17 cellular contexts compared by ENCODE assay signal in the genomic region with DNA sequence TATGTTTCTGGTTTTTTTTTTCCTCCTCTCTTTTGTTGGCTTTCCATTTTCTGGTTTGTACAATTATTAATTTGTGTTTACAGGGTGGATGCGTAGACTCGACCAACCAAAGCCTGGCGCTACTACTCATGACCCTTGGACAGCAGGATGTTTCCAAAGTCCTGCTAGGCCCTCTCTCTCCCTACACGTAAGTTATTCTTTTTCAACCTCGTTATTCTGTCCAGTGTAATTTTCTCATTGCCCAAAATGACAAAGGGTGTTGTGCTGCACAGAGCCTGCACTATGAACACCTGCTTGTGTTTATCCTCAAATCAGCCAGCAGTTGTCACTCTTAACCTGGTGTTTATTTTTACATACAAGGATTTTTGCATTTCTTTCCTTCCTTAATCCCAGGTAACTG. TPM values are rescaled to one million over a fixed set of nuclear protein-coding genes. Genes with fewer than 3 reads are reported as not detected.
A peak's percentile ranks its signal among the peaks of the same experiment; 100 is the strongest.
DNase-seq lines count a peak whose midpoint lies in the region; ATAC-seq and TF ChIP-seq lines count a peak whose summit lies in the region.
"Had no signal": no experiment of that assay in that cellular context is flagged by ENCODE, and none has a peak within 500 bp of the region (broad histone marks: within the 10 kb centered on the region; RNA-seq: fewer than 3 reads in every experiment).

No MANE protein-coding gene starts in this region.

- H3K27me3 ChIP-seq in MM.1S (replicated peaks; ENCODE audit: insufficient read depth, low read length) (no peaks in the 10 kb centered on the region), neutrophil (no peaks in the 10 kb centered on the region)
- H3K27me3 ChIP-seq: gastroesophageal sphincter had no signal

- H3K36me3 ChIP-seq in MM.1S (replicated peaks; ENCODE audit: insufficient read depth, low read length): peaks cover 12% of the 10 kb centered on the region; the same call in 1 of the 2 replicates
- no peaks in the 10 kb centered on the region for H3K36me3 ChIP-seq in neutrophil

- H3F3A ChIP-seq in MM.1S (ENCODE audit: insufficient read depth, low read length): no peaks in the 10 kb centered on the region

- H3K27ac Mint-ChIP-seq in activated T-helper 17 cell treated with anti-CD3 and anti-CD28 coated beads, Interleukin-2, amount 50 U/mL, for 72 hours: no peak overlapping the region
- no peak overlapping the region for H3K27ac Mint-ChIP-seq in stimulated activated memory B cell treated with anti-CD40 and anti-IgM and Interleukin-4, amounts not matched to agents 10 μg/mL and 1 μg/mL and 100 μg/mL, for 72 hours
- H3K27ac Mint-ChIP-seq: activated CD4-positive, alpha-beta memory T cell treated with anti-CD3 and anti-CD28 coated beads for 36 hours; activated naive CD8-positive, alpha-beta T cell treated with anti-CD3 and anti-CD28 coated beads, Interleukin-2, amount 50 U/mL, for 24 hours; activated T-cell treated with anti-CD3 and anti-CD28 coated beads, Interleukin-2, amount 50 U/mL, for 72 hours; nephron had no signal

- H3K79me2 ChIP-seq in MM.1S (ENCODE audit: low read length): no peaks in the 10 kb centered on the region

- H3K4me3 Mint-ChIP-seq in activated T-helper 17 cell treated with anti-CD3 and anti-CD28 coated beads, Interleukin-2, amount 50 U/mL, for 72 hours: no peak overlapping the region
- no peak overlapping the region for H3K4me3 Mint-ChIP-seq in stimulated activated memory B cell treated with anti-CD40 and anti-IgM and Interleukin-4, amounts not matched to agents 10 μg/mL and 1 μg/mL and 100 μg/mL, for 72 hours
- H3K4me3 Mint-ChIP-seq: activated CD4-positive, alpha-beta memory T cell treated with anti-CD3 and anti-CD28 coated beads for 36 hours; activated naive CD8-positive, alpha-beta T cell treated with anti-CD3 and anti-CD28 coated beads, Interleukin-2, amount 50 U/mL, for 24 hours; activated T-cell treated with anti-CD3 and anti-CD28 coated beads, Interleukin-2, amount 50 U/mL, for 72 hours; nephron had no signal

- H3K27me3 Mint-ChIP-seq in activated T-helper 17 cell treated with anti-CD3 and anti-CD28 coated beads, Interleukin-2, amount 50 U/mL, for 72 hours: no peaks in the 10 kb centered on the region
- H3K27me3 Mint-ChIP-seq in stimulated activated memory B cell treated with anti-CD40 and anti-IgM and Interleukin-4, amounts not matched to agents 10 μg/mL and 1 μg/mL and 100 μg/mL, for 72 hours: no peaks in the 10 kb centered on the region
- H3K27me3 Mint-ChIP-seq: activated CD4-positive, alpha-beta memory T cell treated with anti-CD3 and anti-CD28 coated beads for 36 hours; activated naive CD8-positive, alpha-beta T cell treated with anti-CD3 and anti-CD28 coated beads, Interleukin-2, amount 50 U/mL, for 24 hours had no signal

- no peak overlapping the region for H2AFZ ChIP-seq in MM.1S (ENCODE audit: low read length)

- H3K9me3 Mint-ChIP-seq in activated T-helper 17 cell treated with anti-CD3 and anti-CD28 coated beads, Interleukin-2, amount 50 U/mL, for 72 hours: no peaks in the 10 kb centered on the region
- H3K9me3 Mint-ChIP-seq in stimulated activated memory B cell treated with anti-CD40 and anti-IgM and Interleukin-4, amounts not matched to agents 10 μg/mL and 1 μg/mL and 100 μg/mL, for 72 hours: no peaks in the 10 kb centered on the region
- H3K9me3 Mint-ChIP-seq: activated CD4-positive, alpha-beta memory T cell treated with anti-CD3 and anti-CD28 coated beads for 36 hours; activated naive CD8-positive, alpha-beta T cell treated with anti-CD3 and anti-CD28 coated beads, Interleukin-2, amount 50 U/mL, for 24 hours; activated T-cell treated with anti-CD3 and anti-CD28 coated beads, Interleukin-2, amount 50 U/mL, for 72 hours; nephron had no signal

- H3K4me1 ChIP-seq in MM.1S (ENCODE audit: low read length): no peaks in the 10 kb centered on the region
- peaks cover 37 to 40% of the 10 kb centered on the region in 2 experiments for H3K4me1 ChIP-seq in neutrophil (ENCODE audit: control insufficient read depth in 1 of 2, insufficient read depth in 1 of 2, low read depth in 1 of 2, low read length in 1 of 2)
- H3K4me1 ChIP-seq: gastroesophageal sphincter had no signal

- H3K9me3 ChIP-seq in MM.1S (replicated peaks; ENCODE audit: insufficient read depth, low read length) (no peaks in the 10 kb centered on the region), neutrophil (no peaks in the 10 kb centered on the region)
- H3K9me3 ChIP-seq: gastroesophageal sphincter had no signal

- ATAC-seq in SK-N-SH treated with all-trans-retinoic acid at 6 μM for 48 hours: no peak
- ATAC-seq in activated T-helper 17 cell treated with anti-CD3 and anti-CD28 coated beads, Interleukin-2, amount 50 U/mL, for 72 hours (replicated peaks): no peak
- ATAC-seq in stimulated activated memory B cell treated with anti-CD40 and anti-IgM and Interleukin-4, amounts not matched to agents 10 μg/mL and 1 μg/mL and 100 μg/mL, for 72 hours: no peak
- ATAC-seq: activated naive CD8-positive, alpha-beta T cell treated with anti-CD3 and anti-CD28 coated beads, Interleukin-2, amount 50 U/mL, for 24 hours; activated T-cell treated with anti-CD3 and anti-CD28 coated beads, Interleukin-2, amount 50 U/mL, for 72 hours; gastroesophageal sphincter had no signal

- no peak for DNase-seq in MM.1S
- peak; percentile 15 for DNase-seq in cerebellar cortex (ENCODE audit: low spot score)
- DNase-seq: activated CD4-positive, alpha-beta memory T cell treated with anti-CD3 and anti-CD28 coated beads for 36 hours; activated naive CD8-positive, alpha-beta T cell treated with anti-CD3 and anti-CD28 coated beads, Interleukin-2, amount 50 U/mL, for 24 hours; activated T-cell treated with anti-CD3 and anti-CD28 coated beads, Interleukin-2, amount 50 U/mL, for 72 hours; central memory CD4-positive, alpha-beta T cell; DMS79; mammary epithelial cell; NCI-H446 treated with DMSO at 0.1 percent for 48 hours; stimulated activated CD4-positive, alpha-beta T cell treated with anti-CD3 and anti-CD28 coated beads, Interleukin-15, amount 100 ng/mL, for 24 hours had no signal

- no peaks in the 10 kb centered on the region for H3K9me2 ChIP-seq in MM.1S (replicated peaks; ENCODE audit: insufficient read depth, low read length)

- H3K9ac ChIP-seq in MM.1S (ENCODE audit: low read length): no peak overlapping the region

- H3K27ac ChIP-seq in MM.1S (ENCODE audit: low read length) (no peak overlapping the region), neutrophil (peak overlapping the region; percentile 77)
- H3K27ac ChIP-seq: gastroesophageal sphincter had no signal

- TF ChIP-seq CTCF in GM12872 (IDR thresholded peaks at IDR 0.05; ENCODE audit: insufficient read depth, low read depth, low read length): peak; percentile 46; the same call in 1 of the 3 replicates
- peak; percentile 21; the same call in 1 of the 2 replicates for TF ChIP-seq CTCF in MM.1S (IDR thresholded peaks at IDR 0.05; ENCODE audit: low read length)
- no peak for TF ChIP-seq CTCF in neutrophil (IDR thresholded peaks at IDR 0.05)

- H4K20me1 ChIP-seq in MM.1S (ENCODE audit: insufficient read depth, low read length): no peaks in the 10 kb centered on the region

- H3K4me1 Mint-ChIP-seq in activated T-helper 17 cell treated with anti-CD3 and anti-CD28 coated beads, Interleukin-2, amount 50 U/mL, for 72 hours: no peaks in the 10 kb centered on the region
- H3K4me1 Mint-ChIP-seq in stimulated activated memory B cell treated with anti-CD40 and anti-IgM and Interleukin-4, amounts not matched to agents 10 μg/mL and 1 μg/mL and 100 μg/mL, for 72 hours: peaks cover 10% of the 10 kb centered on the region
- H3K4me1 Mint-ChIP-seq: nephron had no signal

- no peaks in the 10 kb centered on the region for H3K36me3 Mint-ChIP-seq in activated T-helper 17 cell treated with anti-CD3 and anti-CD28 coated beads, Interleukin-2, amount 50 U/mL, for 72 hours (ENCODE audit: low read depth)
- H3K36me3 Mint-ChIP-seq in stimulated activated memory B cell treated with anti-CD40 and anti-IgM and Interleukin-4, amounts not matched to agents 10 μg/mL and 1 μg/mL and 100 μg/mL, for 72 hours: peaks cover 20% of the 10 kb centered on the region

- H3K4me3 ChIP-seq in MM.1S (ENCODE audit: low read length) (no peak overlapping the region), neutrophil (ENCODE audit: low read depth in 1 of 2, low read length in 1 of 2) (no peak overlapping the region)
- H3K4me3 ChIP-seq: gastroesophageal sphincter had no signal

- H3K4me2 ChIP-seq in MM.1S (ENCODE audit: low read depth, low read length): no peak overlapping the region

TF ChIP-seq in SK-N-SH treated with all-trans-retinoic acid at 6 μM for 48 hours, 23 proteins besides CTCF, POLR2A, EP300 and RAD21 (continues in another document):
- TF ChIP-seq, protein P1, sequence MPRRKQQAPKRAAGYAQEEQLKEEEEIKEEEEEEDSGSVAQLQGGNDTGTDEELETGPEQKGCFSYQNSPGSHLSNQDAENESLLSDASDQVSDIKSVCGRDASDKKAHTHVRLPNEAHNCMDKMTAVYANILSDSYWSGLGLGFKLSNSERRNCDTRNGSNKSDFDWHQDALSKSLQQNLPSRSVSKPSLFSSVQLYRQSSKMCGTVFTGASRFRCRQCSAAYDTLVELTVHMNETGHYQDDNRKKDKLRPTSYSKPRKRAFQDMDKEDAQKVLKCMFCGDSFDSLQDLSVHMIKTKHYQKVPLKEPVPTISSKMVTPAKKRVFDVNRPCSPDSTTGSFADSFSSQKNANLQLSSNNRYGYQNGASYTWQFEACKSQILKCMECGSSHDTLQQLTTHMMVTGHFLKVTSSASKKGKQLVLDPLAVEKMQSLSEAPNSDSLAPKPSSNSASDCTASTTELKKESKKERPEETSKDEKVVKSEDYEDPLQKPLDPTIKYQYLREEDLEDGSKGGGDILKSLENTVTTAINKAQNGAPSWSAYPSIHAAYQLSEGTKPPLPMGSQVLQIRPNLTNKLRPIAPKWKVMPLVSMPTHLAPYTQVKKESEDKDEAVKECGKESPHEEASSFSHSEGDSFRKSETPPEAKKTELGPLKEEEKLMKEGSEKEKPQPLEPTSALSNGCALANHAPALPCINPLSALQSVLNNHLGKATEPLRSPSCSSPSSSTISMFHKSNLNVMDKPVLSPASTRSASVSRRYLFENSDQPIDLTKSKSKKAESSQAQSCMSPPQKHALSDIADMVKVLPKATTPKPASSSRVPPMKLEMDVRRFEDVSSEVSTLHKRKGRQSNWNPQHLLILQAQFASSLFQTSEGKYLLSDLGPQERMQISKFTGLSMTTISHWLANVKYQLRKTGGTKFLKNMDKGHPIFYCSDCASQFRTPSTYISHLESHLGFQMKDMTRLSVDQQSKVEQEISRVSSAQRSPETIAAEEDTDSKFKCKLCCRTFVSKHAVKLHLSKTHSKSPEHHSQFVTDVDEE (CRISPR knock-in tag; IDR thresholded peaks at IDR 0.05): no peak
- no peak for TF ChIP-seq BACH2 (CRISPR knock-in tag; IDR thresholded peaks at IDR 0.05; ENCODE audit: borderline replicate concordance)

RNA-seq across cellular contexts. Expression of a gene that starts 56.6 kb away (rescaled TPM):
- 10 to 100 TPM; 18.9 to 38.2 TPM for total RNA-seq in activated T-helper 17 cell treated with anti-CD3 and anti-CD28 coated beads, Interleukin-2, amount 50 U/mL, for 72 hours
